In the genomic region with DNA sequence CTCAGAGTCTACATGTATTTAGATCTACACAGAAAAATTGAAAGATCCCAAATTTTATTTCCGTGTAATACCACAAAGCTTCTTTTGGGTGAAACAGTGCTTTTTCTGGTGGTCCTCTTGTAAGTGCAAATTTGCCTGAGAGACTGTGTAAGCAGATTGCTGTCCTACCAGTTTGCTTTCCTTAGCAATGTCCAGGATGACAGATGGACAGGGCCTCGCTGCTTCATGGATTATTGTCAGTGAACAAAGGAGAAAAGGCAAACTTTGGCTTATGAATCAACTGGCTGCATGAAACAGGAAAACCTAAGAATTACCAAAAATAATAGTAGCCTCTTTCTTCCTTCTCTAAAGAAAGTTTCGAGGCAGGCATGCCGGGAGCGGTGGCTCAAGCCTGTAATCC, we compare ENCODE assay signal across 23 cellular contexts.
DNase-seq lines count a peak whose midpoint lies in the region; ATAC-seq and TF ChIP-seq lines count a peak whose summit lies in the region.
"Had no signal": no experiment of that assay in that cellular context is flagged by ENCODE, and none has a peak within 500 bp of the region (broad histone marks: within the 10 kb centered on the region; RNA-seq: fewer than 3 reads in every experiment).

No MANE protein-coding gene starts in this region.

- no peaks in the 10 kb centered on the region for H3K36me3 ChIP-seq in WERI-Rb-1
- H3K36me3 ChIP-seq: BLaER1 had no signal

- H3K9me3 Mint-ChIP-seq in activated CD8-positive, alpha-beta memory T cell treated with anti-CD3 and anti-CD28 coated beads, Interleukin-2, amount 10 ng/mL, durations not matched to agents 7 days and 5 days (ENCODE audit: low read depth), result no peaks in the 10 kb centered on the region
- H3K9me3 Mint-ChIP-seq in dendritic cell treated with granulocyte-macrophage colony-stimulating factor and Interleukin-4, amounts not matched to agents 40 ng/mL and 50 ng/mL, for 4 days, result peaks cover 8% of the 10 kb centered on the region
- H3K9me3 Mint-ChIP-seq: CD8-positive, alpha-beta T cell; HFFc6 had no signal

- H3K4me1 Mint-ChIP-seq in activated CD8-positive, alpha-beta memory T cell treated with anti-CD3 and anti-CD28 coated beads, Interleukin-2, amount 10 ng/mL, durations not matched to agents 7 days and 5 days, result peaks cover 11% of the 10 kb centered on the region
- peaks cover 25% of the 10 kb centered on the region for H3K4me1 Mint-ChIP-seq in dendritic cell treated with granulocyte-macrophage colony-stimulating factor and Interleukin-4, amounts not matched to agents 40 ng/mL and 50 ng/mL, for 4 days (ENCODE audit: low read depth)

- ATAC-seq in activated CD8-positive, alpha-beta memory T cell treated with anti-CD3 and anti-CD28 coated beads, Interleukin-2, amount 10 ng/mL, durations not matched to agents 7 days and 5 days, result no peak
- ATAC-seq: A549; CD8-positive, alpha-beta T cell; HCT116 had no signal

- DNase-seq in activated CD8-positive, alpha-beta memory T cell treated with anti-CD3 and anti-CD28 coated beads, Interleukin-2, amount 10 ng/mL, durations not matched to agents 7 days and 5 days, result peak; percentile 5
- no peak for DNase-seq in activated CD8-positive, alpha-beta memory T cell treated with anti-CD3 and anti-CD28 coated beads, Interleukin-2, amount 50 U/mL, for 48 hours
- DNase-seq in WERI-Rb-1 (peak; percentile 21), AG08396 (ENCODE audit: low spot score) (no peak), HEK293T (ENCODE audit: extremely low spot score) (no peak)
- DNase-seq: 8988T; ACHN; Caco-2; CD4-positive, CD25-positive, alpha-beta regulatory T cell; CD8-positive, alpha-beta T cell; DMS153; DND-41; GDM1; GM23248; H9; HFFc6 had no signal

- H3K27me3 ChIP-seq in WERI-Rb-1 (ENCODE audit: insufficient read depth, low read depth, severe bottlenecking), result no peaks in the 10 kb centered on the region
- H3K27me3 ChIP-seq: BLaER1 had no signal

- H3K27ac Mint-ChIP-seq in activated CD8-positive, alpha-beta memory T cell treated with anti-CD3 and anti-CD28 coated beads, Interleukin-2, amount 10 ng/mL, durations not matched to agents 7 days and 5 days, result no peak overlapping the region
- peak overlapping the region; percentile 22 for H3K27ac Mint-ChIP-seq in dendritic cell treated with granulocyte-macrophage colony-stimulating factor and Interleukin-4, amounts not matched to agents 40 ng/mL and 50 ng/mL, for 4 days
- H3K27ac Mint-ChIP-seq: CD4-positive, CD25-positive, alpha-beta regulatory T cell; CD8-positive, alpha-beta T cell; H9; HFFc6 had no signal

- H3K4me3 ChIP-seq in WERI-Rb-1 (ENCODE audit: low read depth, low read length), result no peak overlapping the region
- H3K4me3 ChIP-seq: A549, BLaER1, GM12878, GM23248 had no signal

- intact Hi-C loops in dendritic cell treated with granulocyte-macrophage colony-stimulating factor and Interleukin-4, amounts not matched to agents 40 ng/mL and 50 ng/mL, for 4 days (cut with micrococcal nuclease), result no loop called here

- TF ChIP-seq CTCF in WERI-Rb-1 (IDR thresholded peaks at IDR 0.05; ENCODE audit: low read depth, low read length), result no peak

- CTCF ChIA-PET in activated CD8-positive, alpha-beta memory T cell treated with anti-CD3 and anti-CD28 coated beads, Interleukin-2, amount 10 ng/mL, durations not matched to agents 7 days and 5 days (lab: Charles Lee), result no interaction called here
- CTCF ChIA-PET in HEK293T (lab: Yijun Ruan, JAX), result no interaction called here

- 0 out of 2 replicates have a peak overlapping the region, but pooled peaks have one; percentile 19 for H3K27ac ChIP-seq in WERI-Rb-1
- H3K27ac ChIP-seq: A549, BLaER1, C4-2B, GM23248 had no signal

- H3K36me3 Mint-ChIP-seq in activated CD8-positive, alpha-beta memory T cell treated with anti-CD3 and anti-CD28 coated beads, Interleukin-2, amount 10 ng/mL, durations not matched to agents 7 days and 5 days, result no peaks in the 10 kb centered on the region
- peaks cover 9% of the 10 kb centered on the region for H3K36me3 Mint-ChIP-seq in dendritic cell treated with granulocyte-macrophage colony-stimulating factor and Interleukin-4, amounts not matched to agents 40 ng/mL and 50 ng/mL, for 4 days (ENCODE audit: low read depth)
- H3K36me3 Mint-ChIP-seq: CD4-positive, CD25-positive, alpha-beta regulatory T cell; CD8-positive, alpha-beta T cell had no signal

- H3K4me3 Mint-ChIP-seq in activated CD8-positive, alpha-beta memory T cell treated with anti-CD3 and anti-CD28 coated beads, Interleukin-2, amount 10 ng/mL, durations not matched to agents 7 days and 5 days, result no peak overlapping the region
- H3K4me3 Mint-ChIP-seq in dendritic cell treated with granulocyte-macrophage colony-stimulating factor and Interleukin-4, amounts not matched to agents 40 ng/mL and 50 ng/mL, for 4 days, result no peak overlapping the region
- H3K4me3 Mint-ChIP-seq: B cell; CD4-positive, CD25-positive, alpha-beta regulatory T cell; CD8-positive, alpha-beta T cell; H9; HFFc6 had no signal

- H3K27me3 Mint-ChIP-seq in activated CD8-positive, alpha-beta memory T cell treated with anti-CD3 and anti-CD28 coated beads, Interleukin-2, amount 10 ng/mL, durations not matched to agents 7 days and 5 days, result peaks cover 7% of the 10 kb centered on the region
- H3K27me3 Mint-ChIP-seq in dendritic cell treated with granulocyte-macrophage colony-stimulating factor and Interleukin-4, amounts not matched to agents 40 ng/mL and 50 ng/mL, for 4 days, result no peaks in the 10 kb centered on the region
- H3K27me3 Mint-ChIP-seq: B cell had no signal

- POLR2A ChIA-PET in HEK293T (lab: Yijun Ruan, JAX), result no interaction called here

- H3K9me3 ChIP-seq in WERI-Rb-1 (ENCODE audit: severe bottlenecking), result no peaks in the 10 kb centered on the region
- H3K9me3 ChIP-seq: Caco-2 had no signal

TF ChIP-seq in HEK293T, 16 proteins besides CTCF, POLR2A, EP300 and RAD21:
- no peak for TF ChIP-seq FOXK2 (IDR thresholded peaks at IDR 0.05)
- TF ChIP-seq BHLHE40 (IDR thresholded peaks at IDR 0.05; ENCODE audit: borderline replicate concordance), result no peak
- no peak for TF ChIP-seq SUZ12 (IDR thresholded peaks at IDR 0.05)
- TF ChIP-seq ZNF384 (IDR thresholded peaks at IDR 0.05), result no peak

Comparison
In these comparisons a context has a peak if more than half of its experiments do, and no peak if none do; other contexts are left out.
1. DNase-seq: peak in activated CD8-positive, alpha-beta memory T cell treated with anti-CD3 and anti-CD28 coated beads, Interleukin-2, amount 10 ng/mL, durations not matched to agents 7 days and 5 days (single experiment) and WERI-Rb-1 (single experiment); none in activated CD8-positive, alpha-beta memory T cell treated with anti-CD3 and anti-CD28 coated beads, Interleukin-2, amount 50 U/mL, for 48 hours (single experiment), AG08396 (single experiment) and HEK293T (single experiment).